8 cellular contexts compared by ENCODE assay signal in genomic region chr14:51094282-51094821, GRCh38. TPM values are rescaled to one million over a fixed set of nuclear protein-coding genes. Genes with fewer than 3 reads are reported as not detected.
DNase-seq lines count a peak whose midpoint lies in the region; ATAC-seq and TF ChIP-seq lines count a peak whose summit lies in the region.

No MANE protein-coding gene starts in this region.

- H3K4me3 Mint-ChIP-seq in T-cell, result peak overlapping the region; percentile 84 to 93 (median 93)

- WGBS in transverse colon (ENCODE audit: low coverage in 1 of 2), 2 donors, result 2% methylated on average over 42 of the region's 46 CpGs; no CpG with 5 or more reads in 1 of the 2 donors

- no peaks in the 10 kb centered on the region for H3K36me3 Mint-ChIP-seq in T-cell

- H3K4me3 ChIP-seq in duodenal mucosa (ENCODE audit: low read depth in 1 of 2, low read length in 2 of 2) (peak overlapping the region; percentile 72 to 74), mucosa of stomach (ENCODE audit: low read length) (no peak overlapping the region), transverse colon (peak overlapping the region; percentile 38 to 93 (median 52))

- CTCF ChIA-PET in T-cell (lab: Charles Lee), result interaction anchor here (0.5 to 0.6 kb wide), 3 partner anchors 89 to 978 kb away, joined by 4 to 6 read pairs (median 4); partner anchors contain the start of gene VCPKMT (in 1 of the 2)

- TF ChIP-seq CTCF in transverse colon (IDR thresholded peaks at IDR 0.05), result no peak

- ATAC-seq in T-cell (replicated peaks in 1 of 4) (no peak), GM19455 (IDR thresholded peaks at IDR 0.05; ENCODE audit: unreplicated experiment) (no peak)

- POLR2A ChIA-PET in T-cell (lab: Charles Lee), result interaction anchor here in 1 of 2 donors (0.6 kb wide), 2 partner anchors 605 to 1060 kb away, joined by 6 read pairs; no protein-coding TSS in a partner anchor

- peaks cover 23 to 24% of the 10 kb centered on the region in 2 donors for H3K27me3 ChIP-seq in duodenal mucosa (ENCODE audit: control insufficient read depth in 1 of 2, insufficient read depth in 2 of 2, low read length in 2 of 2)
- H3K27me3 ChIP-seq in mucosa of stomach (ENCODE audit: control insufficient read depth, insufficient read depth, low read length), result peaks cover 47% of the 10 kb centered on the region
- peaks cover 24% of the 10 kb centered on the region for H3K27me3 ChIP-seq in transverse colon

- H3K27ac ChIP-seq in duodenal mucosa (ENCODE audit: low read depth, low read length), result no peak overlapping the region
- H3K27ac ChIP-seq in transverse colon, result peak overlapping the region; percentile 57 to 84 (median 76)

- H3K9me3 ChIP-seq in duodenal mucosa (ENCODE audit: control insufficient read depth in 1 of 2, low read length in 2 of 2) (no peaks in the 10 kb centered on the region), mucosa of stomach (ENCODE audit: control insufficient read depth, low read length) (no peaks in the 10 kb centered on the region), transverse colon (no peaks in the 10 kb centered on the region)

- no peak for TF ChIP-seq EP300 in transverse colon (IDR thresholded peaks at IDR 0.05; ENCODE audit: low read depth)

- in situ Hi-C loops in transverse colon (cut with MboI; ENCODE audit: low pct_ligation_motif_present in 1 of 4, low pct_unique_long_range_greater_than_20kb in 1 of 4, low sequenced_read_pairs in 3 of 4), result no loop called here

- no peak overlapping the region for H3K27ac Mint-ChIP-seq in T-cell

- H3K4me1 ChIP-seq in duodenal mucosa (ENCODE audit: control insufficient read depth in 1 of 2, insufficient read depth in 2 of 2, low read length in 2 of 2), result peaks cover 8 to 19% of the 10 kb centered on the region in 2 donors
- peaks cover 14% of the 10 kb centered on the region for H3K4me1 ChIP-seq in mucosa of stomach (ENCODE audit: control insufficient read depth, insufficient read depth, low read length)
- peaks cover 0 to 26% (median 22%) of the 10 kb centered on the region in 4 donors for H3K4me1 ChIP-seq in transverse colon

- H3K36me3 ChIP-seq in duodenal mucosa (ENCODE audit: control insufficient read depth in 1 of 2, insufficient read depth in 2 of 2, low read length in 2 of 2), result no peaks in the 10 kb centered on the region
- H3K36me3 ChIP-seq in mucosa of stomach (ENCODE audit: control insufficient read depth, insufficient read depth, low read length), result no peaks in the 10 kb centered on the region
- H3K36me3 ChIP-seq in transverse colon, result no peaks in the 10 kb centered on the region

- peaks cover 16 to 18% (median 18%) of the 10 kb centered on the region in 3 donors for H3K4me1 Mint-ChIP-seq in T-cell

- peaks cover 7 to 31% of the 10 kb centered on the region in 2 donors for H3K27me3 Mint-ChIP-seq in T-cell

- intact Hi-C loops in transverse colon (cut with DNase I; ENCODE audit: low total_unique reads), result loop anchor here (10.0 kb wide), 1 partner anchor 140 kb away; no protein-coding TSS in a partner anchor

- DNase-seq in NCI-H82 (lab: John Stamatoyannopoulos, UW), result peak; percentile 47
- no peak for DNase-seq in NCI-H82 treated with DMSO at 0.1 percent for 48 hours (lab: John Stamatoyannopoulos, UW; ENCODE audit: unreplicated experiment)
- DNase-seq in T-cell, result peak in 12 of 34 experiments; percentile 5 to 20 (median 8)
- DNase-seq in transverse colon, result no peak
- no peak for DNase-seq in NOMO-1 treated with dmso at 0.1 percent for 144 hours (lab: John Stamatoyannopoulos, UW; ENCODE audit: unreplicated experiment)

- H3K9ac ChIP-seq in duodenal mucosa (ENCODE audit: low read depth in 1 of 2, low read length in 2 of 2), result peak overlapping the region in 1 of 2 donors; percentile 3
- H3K9ac ChIP-seq in mucosa of stomach (ENCODE audit: low read length), result peak overlapping the region; percentile 59

- H3K9me3 Mint-ChIP-seq in T-cell, result no peaks in the 10 kb centered on the region

- TF ChIP-seq POLR2A in transverse colon (IDR thresholded peaks at IDR 0.05), result no peak

RNA-seq across cellular contexts. Expression of gene TRIM9, which starts 0.6 kb away (rescaled TPM):
- total RNA-seq in T-cell (1 to 10 TPM in 1 of 5 donors, under 1 TPM in 4; 0.30 to 1.3 (median 0.88) TPM), transverse colon (10 to 100 TPM in 3 of 4 donors, 1 to 10 TPM in 1; 9.2 to 21.3 (median 16.1) TPM)

Comparison
In these comparisons a context has a peak if more than half of its experiments do, and no peak if none do; other contexts are left out.
1. RNA of gene TRIM9, which starts 0.6 kb away (total RNA-seq): 9.2 to 21.3 TPM in transverse colon; 0.30 to 1.3 TPM in T-cell; every median in the first group is over 4 times any median in the second.